ENCODE assay signal across 16 cellular contexts in the genomic region with DNA sequence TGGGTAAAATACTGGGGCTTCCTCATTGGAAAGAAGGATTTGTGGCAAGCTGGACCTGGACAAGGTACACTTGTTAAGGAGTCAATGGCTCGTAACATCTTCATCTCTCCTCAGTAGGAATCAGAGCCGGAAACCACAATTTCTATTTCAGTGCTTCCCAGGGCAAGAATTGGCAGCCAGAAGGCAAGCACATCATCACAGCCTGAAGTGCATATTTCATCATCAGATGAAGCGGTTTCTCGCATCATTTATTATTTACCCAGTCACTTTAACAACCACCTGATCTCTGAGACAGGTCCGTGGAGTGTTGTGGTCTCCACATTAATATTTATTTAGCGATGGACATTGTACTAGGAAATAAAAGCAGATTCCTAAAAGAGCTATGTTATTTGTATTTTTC. TPM values are rescaled to one million over a fixed set of nuclear protein-coding genes. Genes with fewer than 3 reads are reported as not detected.
DNase-seq lines count a peak whose midpoint lies in the region; ATAC-seq, FAIRE-seq and TF ChIP-seq lines count a peak whose summit lies in the region.
"Had no signal": no experiment of that assay in that cellular context is flagged by ENCODE, and none has a peak within 500 bp of the region (broad histone marks: within the 10 kb centered on the region; RNA-seq: fewer than 3 reads in every experiment).

No MANE protein-coding gene starts in this region.

- H3K27me3 Mint-ChIP-seq in astrocyte (ENCODE audit: low read depth, unreplicated experiment) = no peaks in the 10 kb centered on the region
- H3K27me3 Mint-ChIP-seq: activated CD4-positive, alpha-beta T cell treated with anti-CD3 and anti-CD28 coated beads, Interleukin-2, amount 10 ng/mL, durations not matched to agents 24 days and 14 days; CD4-positive, alpha-beta T cell had no signal

- H3K36me3 ChIP-seq in astrocyte (ENCODE audit: insufficient read depth, low read length) (no peaks in the 10 kb centered on the region), osteoblast (ENCODE audit: insufficient read depth, low read length) (no peaks in the 10 kb centered on the region)

- H3K27ac Mint-ChIP-seq in astrocyte (ENCODE audit: unreplicated experiment) = no peak overlapping the region
- H3K27ac Mint-ChIP-seq: activated CD4-positive, alpha-beta T cell treated with anti-CD3 and anti-CD28 coated beads, Interleukin-2, amount 10 ng/mL, durations not matched to agents 24 days and 14 days; activated T-cell treated with anti-CD3 and anti-CD28 coated beads, Interleukin-2, amount 50 U/mL, for 72 hours; CD4-positive, alpha-beta T cell; T-helper 1 cell treated with Interleukin-12 subunit alpha and Interleukin-12 subunit beta and Interleukin-4 antibody, amounts not matched to agents 30 μg/mL and 1 μg/mL, for 36 hours had no signal

- FAIRE-seq in astrocyte (lab: Jason Lieb, UNC) = no peak
- FAIRE-seq: G401.6 had no signal

- H2AFZ ChIP-seq in astrocyte (ENCODE audit: low read depth, low read length) (no peak overlapping the region), osteoblast (ENCODE audit: low read length) (no peak overlapping the region)

- ATAC-seq in Right ventricle myocardium superior (ENCODE audit: poor library complexity) (no peak), omental fat pad (ENCODE audit: low FRiP score) (no peak)
- ATAC-seq: activated T-cell treated with anti-CD3 and anti-CD28 coated beads, Interleukin-2, amount 50 U/mL, for 72 hours; left cardiac atrium had no signal

- H3K4me1 ChIP-seq in astrocyte (ENCODE audit: insufficient read depth, low read length) = peaks cover 6% of the 10 kb centered on the region
- peaks cover 36% of the 10 kb centered on the region for H3K4me1 ChIP-seq in osteoblast (ENCODE audit: insufficient read depth, low read length)

- intact Hi-C loops in Right ventricle myocardium superior (cut with DNase I) = no loop called here

- no peaks in the 10 kb centered on the region for H4K20me1 ChIP-seq in astrocyte (ENCODE audit: insufficient read depth, low read length)
- H4K20me1 ChIP-seq in osteoblast (ENCODE audit: insufficient read depth, low read length) = no peaks in the 10 kb centered on the region

- H3K9me3 ChIP-seq in astrocyte (ENCODE audit: insufficient read depth, low read depth, low read length) (no peaks in the 10 kb centered on the region), osteoblast (ENCODE audit: low read depth, low read length) (no peaks in the 10 kb centered on the region)

- H3K4me1 Mint-ChIP-seq in astrocyte (ENCODE audit: low read depth, unreplicated experiment) = peaks cover 41% of the 10 kb centered on the region
- H3K4me1 Mint-ChIP-seq: activated CD4-positive, alpha-beta T cell treated with anti-CD3 and anti-CD28 coated beads, Interleukin-2, amount 10 ng/mL, durations not matched to agents 24 days and 14 days had no signal

- H3K9me3 Mint-ChIP-seq in astrocyte (ENCODE audit: unreplicated experiment) = peaks cover 2% of the 10 kb centered on the region
- H3K9me3 Mint-ChIP-seq: activated T-cell treated with anti-CD3 and anti-CD28 coated beads, Interleukin-2, amount 50 U/mL, for 72 hours; CD4-positive, alpha-beta T cell; T-helper 1 cell treated with Interleukin-12 subunit alpha and Interleukin-12 subunit beta and Interleukin-4 antibody, amounts not matched to agents 30 μg/mL and 1 μg/mL, for 36 hours had no signal

- H3K79me2 ChIP-seq in astrocyte (ENCODE audit: insufficient read depth, low read length) = no peaks in the 10 kb centered on the region
- no peaks in the 10 kb centered on the region for H3K79me2 ChIP-seq in osteoblast (ENCODE audit: insufficient read depth, low read length)

- no peak overlapping the region for H3K9ac ChIP-seq in astrocyte (ENCODE audit: low read length)

- no peak overlapping the region for H3K4me3 ChIP-seq in astrocyte (ENCODE audit: insufficient read depth, low read depth, low read length)
- H3K4me3 ChIP-seq in osteoblast (ENCODE audit: insufficient read depth, low read length) = no peak overlapping the region

- H3K4me2 ChIP-seq in astrocyte (ENCODE audit: low read length) (no peak overlapping the region), osteoblast (ENCODE audit: insufficient read depth, low read length) (peak overlapping the region; percentile 27)

- H3K36me3 Mint-ChIP-seq in astrocyte (ENCODE audit: low read depth, unreplicated experiment) = no peaks in the 10 kb centered on the region

- TF ChIP-seq CTCF in astrocyte (IDR thresholded peaks at IDR 0.05; ENCODE audit: insufficient read depth, low read depth, low read length) (no peak), osteoblast (IDR thresholded peaks at IDR 0.05; ENCODE audit: extremely low read depth, low read depth, low read length) (no peak), omental fat pad (IDR thresholded peaks at IDR 0.05) (no peak)

- H3K27ac ChIP-seq in astrocyte (ENCODE audit: low read depth, low read length) = no peak overlapping the region
- H3K27ac ChIP-seq in osteoblast (ENCODE audit: low read depth, low read length) = peak overlapping the region; percentile 80
- H3K27ac ChIP-seq: epithelial cell of prostate had no signal

- H3K27me3 ChIP-seq in astrocyte (ENCODE audit: insufficient read depth, low read length) (no peaks in the 10 kb centered on the region), osteoblast (ENCODE audit: insufficient read depth, low read length) (no peaks in the 10 kb centered on the region)

- H3K4me3 Mint-ChIP-seq in astrocyte (ENCODE audit: unreplicated experiment) = no peak overlapping the region
- H3K4me3 Mint-ChIP-seq: activated CD4-positive, alpha-beta T cell treated with anti-CD3 and anti-CD28 coated beads, Interleukin-2, amount 10 ng/mL, durations not matched to agents 24 days and 14 days; activated T-cell treated with anti-CD3 and anti-CD28 coated beads, Interleukin-2, amount 50 U/mL, for 72 hours; CD4-positive, alpha-beta T cell; T-helper 1 cell treated with Interleukin-12 subunit alpha and Interleukin-12 subunit beta and Interleukin-4 antibody, amounts not matched to agents 30 μg/mL and 1 μg/mL, for 36 hours had no signal

- peak; percentile 38 for DNase-seq in DMS153 treated with DMSO at 0.1 percent for 48 hours (lab: John Stamatoyannopoulos, UW; ENCODE audit: unreplicated experiment)
- DNase-seq in NCI-H187 (lab: John Stamatoyannopoulos, UW) = peak; percentile 16 to 25
- DNase-seq in astrocyte (ENCODE audit: low read depth) = peak; percentile 64
- DNase-seq in osteoblast (ENCODE audit: insufficient read length, low spot score, missing footprints) = no peak
- DNase-seq in Right ventricle myocardium superior = no peak
- DNase-seq in central memory CD4-positive, alpha-beta T cell = no peak
- no peak for DNase-seq in omental fat pad (ENCODE audit: low spot score)
- DNase-seq: activated CD4-positive, alpha-beta T cell treated with anti-CD3 and anti-CD28 coated beads, Interleukin-2, amount 10 ng/mL, durations not matched to agents 24 days and 14 days; activated T-cell treated with anti-CD3 and anti-CD28 coated beads, Interleukin-2, amount 50 U/mL, for 72 hours; CD4-positive, alpha-beta T cell; left cardiac atrium; NCI-H446 had no signal

RNA-seq across cellular contexts. Expression of a gene that starts 55.0 kb away (rescaled TPM):
- total RNA-seq in astrocyte = 1.8 and 2.2 TPM in 2 replicates
- 10.0 and 10.1 TPM in 2 replicates for total RNA-seq in osteoblast
- total RNA-seq in Right ventricle myocardium superior = 0.83 TPM
- 10 to 100 TPM in 1 of 4 donors, 1 to 10 TPM in 3; 1.2 to 12.1 (median 2.7) TPM for total RNA-seq in omental fat pad
- total RNA-seq: temporal lobe had no signal

Comparison
In these comparisons a context has a peak if more than half of its experiments do, and no peak if none do; other contexts are left out.
1. DNase-seq: peak in DMS153 treated with DMSO at 0.1 percent for 48 hours (single experiment), NCI-H187 (2 of 2) and astrocyte (single experiment); none in osteoblast (single experiment), Right ventricle myocardium superior (single experiment), central memory CD4-positive, alpha-beta T cell (single experiment) and omental fat pad (single experiment).